ENCODE assay signal across 22 cellular contexts in genomic region chr16:11097094-11097781, GRCh38.
DNase-seq lines count a peak whose midpoint lies in the region; ATAC-seq and TF ChIP-seq lines count a peak whose summit lies in the region.
"Had no signal": no experiment of that assay in that cellular context is flagged by ENCODE, and none has a peak within 500 bp of the region (broad histone marks: within the 10 kb centered on the region; RNA-seq: fewer than 3 reads in every experiment).

No MANE protein-coding gene starts in this region.

- H3K36me3 Mint-ChIP-seq in activated CD4-positive, alpha-beta T cell treated with anti-CD3 and anti-CD28 coated beads, Interleukin-2, amount 10 ng/mL, durations not matched to agents 7 days and 5 days (ENCODE audit: low read depth), result peaks cover 39% of the 10 kb centered on the region
- H3K36me3 Mint-ChIP-seq in activated naive CD8-positive, alpha-beta T cell treated with anti-CD3 and anti-CD28 coated beads, Interleukin-2, amount 10 ng/mL, durations not matched to agents 7 days and 5 days, result peaks cover 17% of the 10 kb centered on the region
- H3K36me3 Mint-ChIP-seq: WTC11 had no signal

- no peaks in the 10 kb centered on the region for H3K9me2 ChIP-seq in OCI-LY7 (ENCODE audit: insufficient read depth, low read length)

- POLR2A ChIA-PET in activated CD4-positive, alpha-beta T cell treated with anti-CD3 and anti-CD28 coated beads, Interleukin-2, amount 10 ng/mL, durations not matched to agents 7 days and 5 days (lab: Charles Lee), result no interaction called here
- POLR2A ChIA-PET in activated naive CD8-positive, alpha-beta T cell treated with anti-CD3 and anti-CD28 coated beads, Interleukin-2, amount 10 ng/mL, durations not matched to agents 7 days and 5 days (lab: Charles Lee), result interaction anchor here (1.2 to 1.4 kb wide), 3 partner anchors 42 to 158 kb away, joined by 3 to 6 read pairs (median 5); no protein-coding TSS in a partner anchor
- POLR2A ChIA-PET in OCI-LY7 (lab: Charles Lee), result interaction anchor here (1.7 kb wide), 1 partner anchor 9 kb away, joined by 4 read pairs; no protein-coding TSS in a partner anchor

- H2AFZ ChIP-seq in OCI-LY7 (ENCODE audit: low read length), result no peak overlapping the region

- TF ChIP-seq CTCF in OCI-LY7 (conservative IDR thresholded peaks at IDR 0.05; ENCODE audit: low read length), result no peak

- ATAC-seq in activated naive CD8-positive, alpha-beta T cell treated with anti-CD3 and anti-CD28 coated beads, Interleukin-2, amount 10 ng/mL, durations not matched to agents 7 days and 5 days (ENCODE audit: low read depth), result no peak
- ATAC-seq in HG03159 (IDR thresholded peaks at IDR 0.05; ENCODE audit: unreplicated experiment), result no peak
- ATAC-seq: A549; stimulated activated naive CD8-positive, alpha-beta T cell treated with anti-CD3 and anti-CD28 coated beads, Interleukin-15, Interleukin-2, amounts not matched to agents 100 U/mL and 50 U/mL, for 24 hours; WTC11 had no signal

- BruUV-seq in OCI-LY7 (replicated peaks; lab: Mats Ljungman, UMichigan), result no TSS peak

- no peaks in the 10 kb centered on the region for H3K79me2 ChIP-seq in OCI-LY7 (ENCODE audit: insufficient read depth, low read depth, low read length)

- H3K9me3 ChIP-seq in KOPT-K1 (ENCODE audit: insufficient read depth, low read length, poor library complexity, severe bottlenecking) (no peaks in the 10 kb centered on the region), OCI-LY7 (ENCODE audit: low read length) (no peaks in the 10 kb centered on the region)
- H3K9me3 ChIP-seq: A549, Caco-2 had no signal

- CTCF ChIA-PET in activated CD4-positive, alpha-beta T cell treated with anti-CD3 and anti-CD28 coated beads, Interleukin-2, amount 10 ng/mL, durations not matched to agents 7 days and 5 days (lab: Charles Lee), result interaction anchor here (0.8 to 1.5 kb wide), 4 partner anchors 15 to 158 kb away, joined by 3 to 4 read pairs (median 3); no protein-coding TSS in a partner anchor
- CTCF ChIA-PET in OCI-LY7 (lab: Charles Lee; ENCODE audit: unreplicated experiment), result interaction anchor here (0.7 kb wide), 1 partner anchor 9 kb away, joined by 3 read pairs; no protein-coding TSS in a partner anchor

- H4K20me1 ChIP-seq in OCI-LY7 (ENCODE audit: insufficient read depth, low read length), result no peaks in the 10 kb centered on the region

- no peak overlapping the region for H3K4me2 ChIP-seq in OCI-LY7 (ENCODE audit: low read length)
- H3K4me2 ChIP-seq: A549 had no signal

- H3K36me3 ChIP-seq in KOPT-K1 (ENCODE audit: insufficient read depth, low read length), result peaks cover 3% of the 10 kb centered on the region; the same call in 1 of the 2 replicates
- H3K36me3 ChIP-seq in OCI-LY7 (ENCODE audit: insufficient read depth, low read length), result peaks cover 21% of the 10 kb centered on the region

- H3K4me1 ChIP-seq in OCI-LY7 (ENCODE audit: insufficient read depth, low read length, poor library complexity, severe bottlenecking), result peaks cover 42% of the 10 kb centered on the region
- H3K4me1 ChIP-seq: A549 had no signal

- H3K27ac Mint-ChIP-seq in activated CD4-positive, alpha-beta T cell treated with anti-CD3 and anti-CD28 coated beads, Interleukin-2, amount 10 ng/mL, durations not matched to agents 7 days and 5 days, result peak overlapping the region; percentile 54
- H3K27ac Mint-ChIP-seq in activated naive CD8-positive, alpha-beta T cell treated with anti-CD3 and anti-CD28 coated beads, Interleukin-2, amount 10 ng/mL, durations not matched to agents 7 days and 5 days, result peak overlapping the region; percentile 35
- H3K27ac Mint-ChIP-seq: WTC11 had no signal

- no peaks in the 10 kb centered on the region for H3K27me3 Mint-ChIP-seq in activated CD4-positive, alpha-beta T cell treated with anti-CD3 and anti-CD28 coated beads, Interleukin-2, amount 10 ng/mL, durations not matched to agents 7 days and 5 days
- no peaks in the 10 kb centered on the region for H3K27me3 Mint-ChIP-seq in activated naive CD8-positive, alpha-beta T cell treated with anti-CD3 and anti-CD28 coated beads, Interleukin-2, amount 10 ng/mL, durations not matched to agents 7 days and 5 days

- no peak overlapping the region for H3K4me3 Mint-ChIP-seq in activated CD4-positive, alpha-beta T cell treated with anti-CD3 and anti-CD28 coated beads, Interleukin-2, amount 10 ng/mL, durations not matched to agents 7 days and 5 days
- no peak overlapping the region for H3K4me3 Mint-ChIP-seq in activated naive CD8-positive, alpha-beta T cell treated with anti-CD3 and anti-CD28 coated beads, Interleukin-2, amount 10 ng/mL, durations not matched to agents 7 days and 5 days
- H3K4me3 Mint-ChIP-seq: WTC11 had no signal

- H3K9me3 Mint-ChIP-seq in activated CD4-positive, alpha-beta T cell treated with anti-CD3 and anti-CD28 coated beads, Interleukin-2, amount 10 ng/mL, durations not matched to agents 7 days and 5 days, result no peaks in the 10 kb centered on the region
- H3K9me3 Mint-ChIP-seq in activated naive CD8-positive, alpha-beta T cell treated with anti-CD3 and anti-CD28 coated beads, Interleukin-2, amount 10 ng/mL, durations not matched to agents 7 days and 5 days, result no peaks in the 10 kb centered on the region
- H3K9me3 Mint-ChIP-seq: WTC11 had no signal

- H3K27ac ChIP-seq in KOPT-K1 (ENCODE audit: low read depth, low read length, poor library complexity, severe bottlenecking) (peak overlapping the region; percentile 100), OCI-LY7 (ENCODE audit: low read depth, low read length, poor library complexity, severe bottlenecking) (no peak overlapping the region)
- H3K27ac ChIP-seq: A549 had no signal

- H3K4me3 ChIP-seq in OCI-LY7 (ENCODE audit: low read depth, low read length, poor library complexity, severe bottlenecking), result no peak overlapping the region
- H3K4me3 ChIP-seq: A549 had no signal

- no peak for DNase-seq in activated CD4-positive, alpha-beta T cell treated with anti-CD3 and anti-CD28 coated beads, Interleukin-2, amount 10 ng/mL, durations not matched to agents 7 days and 5 days
- no peak for DNase-seq in activated CD4-positive, alpha-beta T cell treated with anti-CD3 and anti-CD28 coated beads, Interleukin-2, amount 50 U/mL, for 4 hours
- DNase-seq in activated naive CD8-positive, alpha-beta T cell treated with anti-CD3 and anti-CD28 coated beads, Interleukin-2, amount 10 ng/mL, durations not matched to agents 7 days and 5 days, result no peak
- peak; percentile 56 for DNase-seq in renal cortical epithelial cell (ENCODE audit: low read depth)
- DNase-seq in NCI-H128 (lab: John Stamatoyannopoulos, UW; ENCODE audit: unreplicated experiment), result no peak
- DNase-seq in OCI-LY7 (ENCODE audit: low spot score), result no peak
- DNase-seq: activated gamma-delta T cell; amygdala; Caco-2; caudate nucleus; kidney glomerular epithelial cell; NCI-H1092 treated with DMSO at 0.1 percent for 48 hours; NCI-H510A; occipital lobe; retina; stimulated activated CD4-positive, alpha-beta T cell treated with anti-CD3 and anti-CD28 coated beads, Interleukin-2, amount 100 ng/mL, for 48 hours; stimulated activated naive CD8-positive, alpha-beta T cell treated with anti-CD3 and anti-CD28 coated beads, Interleukin-15, Interleukin-2, amounts not matched to agents 100 U/mL and 50 U/mL, for 24 hours; T-helper 9 cell had no signal

- intact Hi-C loops in OCI-LY7 (cut with micrococcal nuclease; ENCODE audit: unreplicated experiment), result loop anchor here (5.0 kb wide), 1 partner anchor 155 kb away; no protein-coding TSS in a partner anchor

- H3K4me1 Mint-ChIP-seq in activated CD4-positive, alpha-beta T cell treated with anti-CD3 and anti-CD28 coated beads, Interleukin-2, amount 10 ng/mL, durations not matched to agents 7 days and 5 days, result peaks cover 90% of the 10 kb centered on the region
- H3K4me1 Mint-ChIP-seq in activated naive CD8-positive, alpha-beta T cell treated with anti-CD3 and anti-CD28 coated beads, Interleukin-2, amount 10 ng/mL, durations not matched to agents 7 days and 5 days, result peaks cover 74% of the 10 kb centered on the region
